ENCODE assay signal across 16 cellular contexts in the genomic region with DNA sequence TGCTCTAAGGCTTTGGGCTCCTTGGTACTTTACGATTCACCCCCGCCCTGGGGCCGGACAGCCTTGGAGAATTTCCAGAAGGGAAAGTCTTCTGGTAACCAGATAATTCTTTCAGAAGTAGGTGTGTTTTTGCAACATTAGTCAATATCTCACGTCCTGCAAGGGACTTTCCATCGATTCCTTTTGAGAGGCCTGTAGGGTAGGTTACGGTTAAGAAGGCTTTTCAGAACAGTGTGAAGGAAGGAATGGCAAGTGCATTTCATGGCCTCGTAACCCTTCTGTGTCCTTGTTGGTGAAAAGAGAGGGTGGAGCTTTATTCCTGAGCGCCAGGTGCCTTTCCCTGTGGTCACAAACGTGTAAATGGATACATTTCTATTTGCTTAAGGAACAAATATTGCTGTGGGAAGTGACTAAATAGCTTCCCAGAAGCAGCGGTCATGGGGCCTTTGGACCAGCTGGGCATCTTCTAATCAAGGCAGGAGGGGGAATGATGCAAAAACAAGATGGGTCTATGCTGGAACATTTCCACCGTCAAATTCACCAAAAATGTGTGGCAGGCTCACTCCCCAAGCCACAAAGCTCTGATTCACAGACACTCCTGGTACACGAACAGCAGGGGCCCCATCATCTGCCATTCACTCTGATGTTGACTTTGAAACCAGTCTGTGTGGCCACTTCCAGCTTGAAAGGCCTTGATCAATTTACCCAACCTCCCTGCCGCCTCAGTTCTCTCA.
A peak's percentile ranks its signal among the peaks of the same experiment; 100 is the strongest.
DNase-seq lines count a peak whose midpoint lies in the region; ATAC-seq and TF ChIP-seq lines count a peak whose summit lies in the region.
"Had no signal": no experiment of that assay in that cellular context is flagged by ENCODE, and none has a peak within 500 bp of the region (broad histone marks: within the 10 kb centered on the region; RNA-seq: fewer than 3 reads in every experiment).

No MANE protein-coding gene starts in this region.

- H3K27ac ChIP-seq in effector memory CD4-positive, alpha-beta T cell (ENCODE audit: insufficient read depth, low read length, poor library complexity, severe bottlenecking) = no peak overlapping the region
- H3K27ac ChIP-seq: BLaER1, SJSA1 had no signal

- TF ChIP-seq CTCF in GM12865 (IDR thresholded peaks at IDR 0.05; ENCODE audit: insufficient read depth, low read depth, low read length, missing control alignments) (no peak), mucosa of descending colon (IDR thresholded peaks at IDR 0.05) (no peak)

- H3K4me1 ChIP-seq in mucosa of descending colon (ENCODE audit: low read depth) = peaks cover 6% of the 10 kb centered on the region
- peaks cover 9% of the 10 kb centered on the region for H3K4me1 ChIP-seq in effector memory CD4-positive, alpha-beta T cell (ENCODE audit: control insufficient read depth, insufficient read depth, low read length, poor library complexity, severe bottlenecking)

- peak; percentile 73 for ATAC-seq in mucosa of descending colon

- H3K36me3 ChIP-seq in mucosa of descending colon (ENCODE audit: low read depth) = no peaks in the 10 kb centered on the region
- no peaks in the 10 kb centered on the region for H3K36me3 ChIP-seq in effector memory CD4-positive, alpha-beta T cell (ENCODE audit: control insufficient read depth, insufficient read depth, low read length)
- H3K36me3 ChIP-seq: BLaER1, SJSA1 had no signal

- H3K4me3 ChIP-seq in GM12865 (ENCODE audit: low read depth, low read length) (no peak overlapping the region), mucosa of descending colon (no peak overlapping the region)
- no peak overlapping the region for H3K4me3 ChIP-seq in effector memory CD4-positive, alpha-beta T cell (ENCODE audit: insufficient read depth, low read depth, low read length, poor library complexity, severe bottlenecking)
- H3K4me3 ChIP-seq: BLaER1, SJSA1 had no signal

- DNase-seq in GM12865 (ENCODE audit: low read depth) = peak; percentile 37
- DNase-seq in NCI-H2107 treated with DMSO at 0.1 percent for 48 hours (lab: John Stamatoyannopoulos, UW; ENCODE audit: unreplicated experiment) = peak; percentile 84
- DNase-seq in SW480 (ENCODE audit: low spot score) = peak; percentile 39
- DNase-seq in mucosa of descending colon = peak in 1 of 3 donors; percentile 23
- no peak for DNase-seq in stimulated activated CD4-positive, alpha-beta T cell treated with anti-CD3 and anti-CD28 coated beads, Interleukin-12 subunit alpha, Interleukin-12 subunit beta, amount 100 ng/mL, for 4 hours
- DNase-seq in GOT3 (lab: John Stamatoyannopoulos, UW) = no peak
- DNase-seq in NCI-H524 (lab: John Stamatoyannopoulos, UW) = no peak
- no peak for DNase-seq in effector memory CD4-positive, alpha-beta T cell
- DNase-seq: activated CD4-positive, alpha-beta T cell treated with anti-CD3 and anti-CD28 coated beads, Interleukin-2, amount 50 U/mL, for 48 hours; cortex of kidney; EL; MM.1S; naive B cell; stimulated activated CD4-positive, alpha-beta T cell treated with anti-CD3 and anti-CD28 coated beads, Interleukin-15, amount 100 ng/mL, for 24 hours had no signal

- intact Hi-C loops in mucosa of descending colon (cut with DNase I, micrococcal nuclease) = loop anchor here (10.0 kb wide), 1 partner anchor 221 kb away; no protein-coding TSS in a partner anchor

- no peaks in the 10 kb centered on the region for H3K9me3 ChIP-seq in mucosa of descending colon
- no peaks in the 10 kb centered on the region for H3K9me3 ChIP-seq in effector memory CD4-positive, alpha-beta T cell (ENCODE audit: control insufficient read depth, low read length)
- H3K9me3 ChIP-seq: SJSA1 had no signal

- peaks cover 20% of the 10 kb centered on the region for H3K27me3 ChIP-seq in effector memory CD4-positive, alpha-beta T cell (replicated peaks; ENCODE audit: control insufficient read depth, insufficient read depth, low read length, poor library complexity, severe bottlenecking)
- H3K27me3 ChIP-seq: BLaER1 had no signal

Comparison
In these comparisons a context has a peak if more than half of its experiments do, and no peak if none do; other contexts are left out.
1. DNase-seq: peak in GM12865 (single experiment), NCI-H2107 treated with DMSO at 0.1 percent for 48 hours (single experiment) and SW480 (single experiment); none in stimulated activated CD4-positive, alpha-beta T cell treated with anti-CD3 and anti-CD28 coated beads, Interleukin-12 subunit alpha, Interleukin-12 subunit beta, amount 100 ng/mL, for 4 hours (single experiment), GOT3 (single experiment), NCI-H524 (0 of 2) and effector memory CD4-positive, alpha-beta T cell (0 of 3).